ENCODE assay signal across 21 cellular contexts in the genomic region with DNA sequence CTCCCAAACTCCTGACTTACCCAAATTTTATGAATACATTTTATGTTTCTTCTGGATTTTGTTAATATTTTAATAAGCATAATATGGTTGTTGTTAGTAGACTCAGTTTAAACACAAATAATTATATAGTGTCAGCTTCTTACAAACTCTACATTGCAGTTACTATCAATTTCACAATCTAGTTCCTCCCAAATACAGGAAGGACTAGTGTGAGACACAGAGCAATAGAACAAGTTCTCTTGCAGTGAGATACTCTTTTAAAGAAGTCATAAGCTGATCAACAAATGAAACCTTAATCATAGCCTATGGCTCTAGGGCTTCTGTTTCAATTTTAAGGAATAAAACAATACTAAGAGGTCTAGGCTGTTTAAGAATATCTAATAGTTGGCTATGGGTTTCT.
"Had no signal": no experiment of that assay in that cellular context is flagged by ENCODE, and none has a peak within 500 bp of the region (broad histone marks: within the 10 kb centered on the region; RNA-seq: fewer than 3 reads in every experiment).

No MANE protein-coding gene starts in this region.

- H3K9me3 ChIP-seq: left ventricle myocardium inferior, pancreas, stomach, thoracic aorta, transverse colon had no signal

- H3K27ac ChIP-seq: hepatocyte, left ventricle myocardium inferior, pancreas, stomach, transverse colon had no signal

- H3K27me3 ChIP-seq: hepatocyte, pancreas, stomach, transverse colon had no signal

- H3K36me3 ChIP-seq: left ventricle myocardium inferior, pancreas, stomach, thoracic aorta, transverse colon had no signal

- H3K4me1 ChIP-seq: left ventricle myocardium inferior, pancreas, transverse colon had no signal

- DNase-seq: effector CD4-positive, alpha-beta T cell; endodermal cell; foreskin melanocyte; head of caudate nucleus; kidney; left cardiac atrium; left ventricle myocardium inferior; mesenchymal stem cell; midbrain; occipital lobe; pancreas; right cardiac atrium; small intestine; stimulated activated CD4-positive, alpha-beta T cell treated with anti-CD3 and anti-CD28 coated beads, Interleukin-12 subunit alpha, Interleukin-12 subunit beta, amount 100 ng/mL, for 4 hours; stimulated activated naive CD4-positive, alpha-beta T cell; stomach; substantia nigra; transverse colon had no signal

- H3K4me3 ChIP-seq: hepatocyte, left ventricle myocardium inferior, lung, pancreas, stomach, thoracic aorta, transverse colon had no signal

- ATAC-seq: left cardiac atrium, pancreas, right cardiac atrium had no signal
